In genomic region chr10:105328441-105328840, GRCh38 we compare ENCODE assay signal across 21 cellular contexts.
"Had no signal": no experiment of that assay in that cellular context is flagged by ENCODE, and none has a peak within 500 bp of the region (broad histone marks: within the 10 kb centered on the region; RNA-seq: fewer than 3 reads in every experiment).

No MANE protein-coding gene starts in this region.

- H3K9me3 Mint-ChIP-seq: neural progenitor cell had no signal

- H3K4me3 ChIP-seq: body of pancreas, coronary artery, esophagus muscularis mucosa, lower lobe of right lung, neural progenitor cell, psoas muscle, spleen, thoracic aorta, upper lobe of right lung had no signal

- H3K27ac Mint-ChIP-seq: activated T-helper 17 cell treated with anti-CD3 and anti-CD28 coated beads, Interleukin-2, amount 50 U/mL, for 72 hours; immature natural killer cell; neural progenitor cell; stimulated activated naive CD8-positive, alpha-beta T cell treated with anti-CD3 and anti-CD28 coated beads, Interleukin-15, amount 100 ng/mL, for 72 hours had no signal

- H3K27me3 ChIP-seq: body of pancreas, esophagus muscularis mucosa, foreskin keratinocyte, neural progenitor cell, spleen, upper lobe of right lung had no signal

- H3K9me3 ChIP-seq: body of pancreas, esophagus muscularis mucosa, lower lobe of right lung, psoas muscle, thoracic aorta, upper lobe of right lung had no signal

- H3K4me3 Mint-ChIP-seq: activated T-helper 17 cell treated with anti-CD3 and anti-CD28 coated beads, Interleukin-2, amount 50 U/mL, for 72 hours; central memory CD8-positive, alpha-beta T cell; immature natural killer cell; neural progenitor cell; stimulated activated naive CD8-positive, alpha-beta T cell treated with anti-CD3 and anti-CD28 coated beads, Interleukin-15, amount 100 ng/mL, for 72 hours had no signal

- H3K36me3 ChIP-seq: esophagus muscularis mucosa, lower lobe of right lung, neural progenitor cell, spleen, thoracic aorta, upper lobe of right lung had no signal

- H3K4me1 Mint-ChIP-seq: activated T-helper 17 cell treated with anti-CD3 and anti-CD28 coated beads, Interleukin-2, amount 50 U/mL, for 72 hours; central memory CD8-positive, alpha-beta T cell; immature natural killer cell; neural progenitor cell; stimulated activated naive CD8-positive, alpha-beta T cell treated with anti-CD3 and anti-CD28 coated beads, Interleukin-15, amount 100 ng/mL, for 72 hours had no signal

- H3K4me1 ChIP-seq: body of pancreas, foreskin keratinocyte, lower lobe of right lung, neural progenitor cell, psoas muscle, spleen, upper lobe of right lung had no signal

- H3K4me2 ChIP-seq: neural progenitor cell had no signal

- H2AFZ ChIP-seq: neural progenitor cell had no signal

- H3K27ac ChIP-seq: body of pancreas, coronary artery, esophagus muscularis mucosa, foreskin keratinocyte, lower lobe of right lung, neural progenitor cell, psoas muscle, spleen, thoracic aorta, upper lobe of right lung had no signal

- DNase-seq: activated CD4-positive, alpha-beta T cell treated with anti-CD3 and anti-CD28 coated beads, Interleukin-2, amount 50 U/mL, for 4 hours; activated CD4-positive, CD25-positive, alpha-beta regulatory T cell treated with anti-CD3 and anti-CD28 coated beads, Interleukin-2, amount 50 U/mL, for 72 hours; activated naive CD4-positive, alpha-beta T cell treated with Interleukin-2 at 50 U/mL for 16 hours; activated T-cell treated with anti-CD3 and anti-CD28 coated beads for 4 hours; body of pancreas; effector CD4-positive, alpha-beta T cell; foreskin keratinocyte; glutamatergic neuron; immature natural killer cell; lower lobe of right lung; midbrain; psoas muscle; spleen; stimulated activated naive CD8-positive, alpha-beta T cell treated with anti-CD3 and anti-CD28 coated beads, Interleukin-15, amount 100 ng/mL, for 72 hours; upper lobe of right lung had no signal

- H3K9ac ChIP-seq: neural progenitor cell had no signal

- H3K27me3 Mint-ChIP-seq: activated T-helper 17 cell treated with anti-CD3 and anti-CD28 coated beads, Interleukin-2, amount 50 U/mL, for 72 hours; central memory CD8-positive, alpha-beta T cell; stimulated activated naive CD8-positive, alpha-beta T cell treated with anti-CD3 and anti-CD28 coated beads, Interleukin-15, amount 100 ng/mL, for 72 hours had no signal

- H3K36me3 Mint-ChIP-seq: immature natural killer cell, neural progenitor cell had no signal
